1 cellular context compared by ENCODE assay signal in the genomic region with DNA sequence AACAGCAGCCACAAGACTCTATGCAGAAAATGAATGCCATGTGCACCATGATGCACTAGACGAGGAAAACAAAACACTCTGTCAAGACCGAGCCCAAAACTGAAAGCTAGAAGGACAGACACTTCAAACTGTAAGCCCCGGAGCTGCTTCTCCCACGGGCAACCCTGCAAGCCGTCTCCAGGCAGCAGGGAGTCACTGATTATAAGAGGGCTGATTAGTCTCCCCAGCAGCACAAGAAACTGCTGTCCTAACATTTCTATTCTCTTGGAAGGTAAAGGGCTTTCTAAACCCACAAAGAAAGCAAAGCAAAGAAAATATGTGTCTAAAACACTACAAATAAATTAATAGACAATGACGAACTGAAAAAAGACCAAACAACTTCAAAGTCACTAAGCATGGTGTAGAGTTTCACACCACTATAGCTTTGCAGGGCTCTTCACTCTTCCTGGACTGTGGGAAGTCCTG.
TF ChIP-seq lines count a peak whose summit lies in the region.

No MANE protein-coding gene starts in this region.

TF ChIP-seq in GM12878, 131 proteins besides CTCF, POLR2A, EP300 and RAD21 (continued from another document):
- TF ChIP-seq, protein P1, sequence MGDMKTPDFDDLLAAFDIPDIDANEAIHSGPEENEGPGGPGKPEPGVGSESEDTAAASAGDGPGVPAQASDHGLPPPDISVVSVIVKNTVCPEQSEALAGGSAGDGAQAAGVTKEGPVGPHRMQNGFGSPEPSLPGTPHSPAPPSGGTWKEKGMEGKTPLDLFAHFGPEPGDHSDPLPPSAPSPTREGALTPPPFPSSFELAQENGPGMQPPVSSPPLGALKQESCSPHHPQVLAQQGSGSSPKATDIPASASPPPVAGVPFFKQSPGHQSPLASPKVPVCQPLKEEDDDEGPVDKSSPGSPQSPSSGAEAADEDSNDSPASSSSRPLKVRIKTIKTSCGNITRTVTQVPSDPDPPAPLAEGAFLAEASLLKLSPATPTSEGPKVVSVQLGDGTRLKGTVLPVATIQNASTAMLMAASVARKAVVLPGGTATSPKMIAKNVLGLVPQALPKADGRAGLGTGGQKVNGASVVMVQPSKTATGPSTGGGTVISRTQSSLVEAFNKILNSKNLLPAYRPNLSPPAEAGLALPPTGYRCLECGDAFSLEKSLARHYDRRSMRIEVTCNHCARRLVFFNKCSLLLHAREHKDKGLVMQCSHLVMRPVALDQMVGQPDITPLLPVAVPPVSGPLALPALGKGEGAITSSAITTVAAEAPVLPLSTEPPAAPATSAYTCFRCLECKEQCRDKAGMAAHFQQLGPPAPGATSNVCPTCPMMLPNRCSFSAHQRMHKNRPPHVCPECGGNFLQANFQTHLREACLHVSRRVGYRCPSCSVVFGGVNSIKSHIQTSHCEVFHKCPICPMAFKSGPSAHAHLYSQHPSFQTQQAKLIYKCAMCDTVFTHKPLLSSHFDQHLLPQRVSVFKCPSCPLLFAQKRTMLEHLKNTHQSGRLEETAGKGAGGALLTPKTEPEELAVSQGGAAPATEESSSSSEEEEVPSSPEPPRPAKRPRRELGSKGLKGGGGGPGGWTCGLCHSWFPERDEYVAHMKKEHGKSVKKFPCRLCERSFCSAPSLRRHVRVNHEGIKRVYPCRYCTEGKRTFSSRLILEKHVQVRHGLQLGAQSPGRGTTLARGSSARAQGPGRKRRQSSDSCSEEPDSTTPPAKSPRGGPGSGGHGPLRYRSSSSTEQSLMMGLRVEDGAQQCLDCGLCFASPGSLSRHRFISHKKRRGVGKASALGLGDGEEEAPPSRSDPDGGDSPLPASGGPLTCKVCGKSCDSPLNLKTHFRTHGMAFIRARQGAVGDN (IDR thresholded peaks at IDR 0.05), result peak; percentile 59
- TF ChIP-seq, protein P2, sequence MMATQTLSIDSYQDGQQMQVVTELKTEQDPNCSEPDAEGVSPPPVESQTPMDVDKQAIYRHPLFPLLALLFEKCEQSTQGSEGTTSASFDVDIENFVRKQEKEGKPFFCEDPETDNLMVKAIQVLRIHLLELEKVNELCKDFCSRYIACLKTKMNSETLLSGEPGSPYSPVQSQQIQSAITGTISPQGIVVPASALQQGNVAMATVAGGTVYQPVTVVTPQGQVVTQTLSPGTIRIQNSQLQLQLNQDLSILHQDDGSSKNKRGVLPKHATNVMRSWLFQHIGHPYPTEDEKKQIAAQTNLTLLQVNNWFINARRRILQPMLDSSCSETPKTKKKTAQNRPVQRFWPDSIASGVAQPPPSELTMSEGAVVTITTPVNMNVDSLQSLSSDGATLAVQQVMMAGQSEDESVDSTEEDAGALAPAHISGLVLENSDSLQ (IDR thresholded peaks at IDR 0.05), result no peak
- no peak for TF ChIP-seq PML (IDR thresholded peaks at IDR 0.05; ENCODE audit: low read length)
- 0 out of 2 replicates have a peak, but pooled peaks have one; percentile 45 for TF ChIP-seq SMARCA5 (IDR thresholded peaks at IDR 0.05)
- TF ChIP-seq SREBF1 (IDR thresholded peaks at IDR 0.05; ENCODE audit: low read length), result no peak
- no peak for TF ChIP-seq STAT1 (conservative IDR thresholded peaks at IDR 0.05)
- TF ChIP-seq, protein P3, sequence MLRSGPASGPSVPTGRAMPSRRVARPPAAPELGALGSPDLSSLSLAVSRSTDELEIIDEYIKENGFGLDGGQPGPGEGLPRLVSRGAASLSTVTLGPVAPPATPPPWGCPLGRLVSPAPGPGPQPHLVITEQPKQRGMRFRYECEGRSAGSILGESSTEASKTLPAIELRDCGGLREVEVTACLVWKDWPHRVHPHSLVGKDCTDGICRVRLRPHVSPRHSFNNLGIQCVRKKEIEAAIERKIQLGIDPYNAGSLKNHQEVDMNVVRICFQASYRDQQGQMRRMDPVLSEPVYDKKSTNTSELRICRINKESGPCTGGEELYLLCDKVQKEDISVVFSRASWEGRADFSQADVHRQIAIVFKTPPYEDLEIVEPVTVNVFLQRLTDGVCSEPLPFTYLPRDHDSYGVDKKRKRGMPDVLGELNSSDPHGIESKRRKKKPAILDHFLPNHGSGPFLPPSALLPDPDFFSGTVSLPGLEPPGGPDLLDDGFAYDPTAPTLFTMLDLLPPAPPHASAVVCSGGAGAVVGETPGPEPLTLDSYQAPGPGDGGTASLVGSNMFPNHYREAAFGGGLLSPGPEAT (IDR thresholded peaks at IDR 0.05; ENCODE audit: low read depth), result peak; percentile 36; the same call in 1 of the 2 replicates
- TF ChIP-seq, protein P4, sequence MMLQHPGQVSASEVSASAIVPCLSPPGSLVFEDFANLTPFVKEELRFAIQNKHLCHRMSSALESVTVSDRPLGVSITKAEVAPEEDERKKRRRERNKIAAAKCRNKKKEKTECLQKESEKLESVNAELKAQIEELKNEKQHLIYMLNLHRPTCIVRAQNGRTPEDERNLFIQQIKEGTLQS (IDR thresholded peaks at IDR 0.05; ENCODE audit: borderline replicate concordance, extremely low read depth, low read depth, low read length), result no peak
- TF ChIP-seq CHD4 (IDR thresholded peaks at IDR 0.05), result no peak
- TF ChIP-seq, protein P5, sequence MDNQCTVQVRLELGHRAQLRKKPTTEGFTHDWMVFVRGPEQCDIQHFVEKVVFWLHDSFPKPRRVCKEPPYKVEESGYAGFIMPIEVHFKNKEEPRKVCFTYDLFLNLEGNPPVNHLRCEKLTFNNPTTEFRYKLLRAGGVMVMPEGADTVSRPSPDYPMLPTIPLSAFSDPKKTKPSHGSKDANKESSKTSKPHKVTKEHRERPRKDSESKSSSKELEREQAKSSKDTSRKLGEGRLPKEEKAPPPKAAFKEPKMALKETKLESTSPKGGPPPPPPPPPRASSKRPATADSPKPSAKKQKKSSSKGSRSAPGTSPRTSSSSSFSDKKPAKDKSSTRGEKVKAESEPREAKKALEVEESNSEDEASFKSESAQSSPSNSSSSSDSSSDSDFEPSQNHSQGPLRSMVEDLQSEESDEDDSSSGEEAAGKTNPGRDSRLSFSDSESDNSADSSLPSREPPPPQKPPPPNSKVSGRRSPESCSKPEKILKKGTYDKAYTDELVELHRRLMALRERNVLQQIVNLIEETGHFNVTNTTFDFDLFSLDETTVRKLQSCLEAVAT (IDR thresholded peaks at IDR 0.05), result 0 out of 2 replicates have a peak, but pooled peaks have one; percentile 46
- no peak for TF ChIP-seq ZNF622 (IDR thresholded peaks at IDR 0.05)
- TF ChIP-seq CBX3 (IDR thresholded peaks at IDR 0.05; ENCODE audit: borderline replicate concordance, low read depth), result no peak
- no peak for TF ChIP-seq BACH1 (IDR thresholded peaks at IDR 0.05; ENCODE audit: borderline replicate concordance)
- TF ChIP-seq RUNX3 (IDR thresholded peaks at IDR 0.05; ENCODE audit: low read length), result no peak
- peak; percentile 51; the same call in 1 of the 2 replicates for TF ChIP-seq ASH2L (IDR thresholded peaks at IDR 0.05; ENCODE audit: borderline replicate concordance, low read depth)
- 0 out of 2 replicates have a peak, but pooled peaks have one; percentile 18 for TF ChIP-seq FOXM1 (IDR thresholded peaks at IDR 0.05; ENCODE audit: low read depth, low read length)
- TF ChIP-seq MEF2B (IDR thresholded peaks at IDR 0.05; ENCODE audit: partially characterized antibody, poor library complexity, severe bottlenecking), result peak; percentile 43
- TF ChIP-seq, protein P6, sequence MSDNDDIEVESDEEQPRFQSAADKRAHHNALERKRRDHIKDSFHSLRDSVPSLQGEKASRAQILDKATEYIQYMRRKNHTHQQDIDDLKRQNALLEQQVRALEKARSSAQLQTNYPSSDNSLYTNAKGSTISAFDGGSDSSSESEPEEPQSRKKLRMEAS (IDR thresholded peaks at IDR 0.05; ENCODE audit: low read depth, low read length), result peak; percentile 28; the same call in 1 of the 2 replicates
